In the genomic region with DNA sequence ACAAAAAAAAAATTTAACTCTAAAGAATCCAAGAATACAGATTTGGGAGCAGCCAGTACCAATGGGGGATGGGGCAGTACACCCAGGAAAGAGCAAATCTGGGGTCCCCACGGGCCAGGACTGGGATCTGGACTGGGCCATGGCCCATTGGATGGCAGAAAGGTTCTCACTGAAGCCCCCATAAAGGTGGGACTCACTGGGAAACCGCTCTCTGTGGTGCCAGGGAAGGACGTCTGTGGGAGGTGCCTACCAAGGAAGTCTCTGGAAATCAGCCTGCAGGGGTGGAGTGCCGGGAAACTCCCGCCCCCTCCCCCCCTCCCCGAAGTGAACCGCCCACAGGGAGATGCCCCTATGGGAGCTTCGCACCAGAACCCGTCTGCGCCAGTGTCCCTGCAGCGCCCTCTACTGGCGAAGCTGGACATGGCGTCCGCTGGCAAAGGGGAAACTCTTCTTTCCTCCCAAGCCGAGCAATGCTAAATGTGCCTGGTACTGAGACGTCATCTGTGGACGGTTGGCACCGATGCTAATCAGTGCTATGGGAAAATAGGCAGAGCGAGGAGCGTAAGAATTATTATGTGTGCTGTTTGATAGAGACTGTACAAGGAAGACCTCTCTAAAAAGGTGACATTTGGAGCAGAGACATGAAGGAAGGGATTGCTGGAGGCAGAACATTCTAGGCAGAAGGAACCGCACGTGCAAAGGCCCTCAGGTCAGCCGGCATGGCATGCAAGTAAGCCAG, we compare ENCODE assay signal across 1 cellular context.
A peak's percentile ranks its signal among the peaks of the same experiment; 100 is the strongest.
TF ChIP-seq lines count a peak whose summit lies in the region.

No MANE protein-coding gene starts in this region.

TF ChIP-seq in GM12878, 131 proteins besides CTCF, POLR2A, EP300 and RAD21 (continued from another document):
- no peak for TF ChIP-seq NKRF (conservative IDR thresholded peaks at IDR 0.05)
- TF ChIP-seq CBX5 (IDR thresholded peaks at IDR 0.05; ENCODE audit: low read depth), result no peak
- TF ChIP-seq SIX5 (IDR thresholded peaks at IDR 0.05; ENCODE audit: low read depth, low read length, severe bottlenecking), result no peak
- peak; percentile 68; the same call in 1 of the 2 replicates for TF ChIP-seq SMC3 (IDR thresholded peaks at IDR 0.05; ENCODE audit: borderline replicate concordance, low read length)
- TF ChIP-seq CEBPZ (IDR thresholded peaks at IDR 0.05; ENCODE audit: low read depth, low read length), result no peak
- no peak for TF ChIP-seq POLR2AphosphoS2 (IDR thresholded peaks at IDR 0.05; ENCODE audit: low read depth, low read length)
- TF ChIP-seq CHD2 (IDR thresholded peaks at IDR 0.05; ENCODE audit: borderline replicate concordance, low read depth, low read length), result 0 out of 2 replicates have a peak, but pooled peaks have one; percentile 34
- TF ChIP-seq USF1 (IDR thresholded peaks at IDR 0.05; ENCODE audit: borderline replicate concordance, extremely low read length, insufficient read depth, low read depth, low read length), result no peak
- 0 out of 2 replicates have a peak, but pooled peaks have one; percentile 26 for TF ChIP-seq IKZF1 (conservative IDR thresholded peaks at IDR 0.05)
- TF ChIP-seq SRF (IDR thresholded peaks at IDR 0.05; ENCODE audit: low read depth in 2 of 2, low read length in 2 of 2), result no peak
- no peak for TF ChIP-seq ZNF687 (IDR thresholded peaks at IDR 0.05)
- no peak for TF ChIP-seq ZBTB11 (CRISPR knock-in tag; IDR thresholded peaks at IDR 0.05)
- 0 out of 2 replicates have a peak, but pooled peaks have one; percentile 42 for TF ChIP-seq EED (IDR thresholded peaks at IDR 0.05; ENCODE audit: low read depth)
- no peak for TF ChIP-seq ATF7 (IDR thresholded peaks at IDR 0.05; ENCODE audit: low read depth)
- TF ChIP-seq MEF2B (IDR thresholded peaks at IDR 0.05; ENCODE audit: partially characterized antibody, poor library complexity, severe bottlenecking), result peak; percentile 40
- TF ChIP-seq RFX5 (IDR thresholded peaks at IDR 0.05; ENCODE audit: low read depth, low read length), result no peak
- TF ChIP-seq CHD4 (IDR thresholded peaks at IDR 0.05), result no peak
- TF ChIP-seq SP1 (IDR thresholded peaks at IDR 0.05; ENCODE audit: low read depth, low read length), result peak; percentile 16
- TF ChIP-seq MYC (IDR thresholded peaks at IDR 0.05; ENCODE audit: insufficient read depth, insufficient read length, insufficient replicate concordance, low read length, severe bottlenecking), result no peak
- peak; percentile 53; the same call in 1 of the 2 replicates for TF ChIP-seq YY1 (IDR thresholded peaks at IDR 0.05; ENCODE audit: low read depth, low read length)
- no peak for TF ChIP-seq E2F4 (IDR thresholded peaks at IDR 0.05; ENCODE audit: low read depth, low read length)
